Comparison of ENCODE assay signal across 10 cellular contexts in the genomic region with DNA sequence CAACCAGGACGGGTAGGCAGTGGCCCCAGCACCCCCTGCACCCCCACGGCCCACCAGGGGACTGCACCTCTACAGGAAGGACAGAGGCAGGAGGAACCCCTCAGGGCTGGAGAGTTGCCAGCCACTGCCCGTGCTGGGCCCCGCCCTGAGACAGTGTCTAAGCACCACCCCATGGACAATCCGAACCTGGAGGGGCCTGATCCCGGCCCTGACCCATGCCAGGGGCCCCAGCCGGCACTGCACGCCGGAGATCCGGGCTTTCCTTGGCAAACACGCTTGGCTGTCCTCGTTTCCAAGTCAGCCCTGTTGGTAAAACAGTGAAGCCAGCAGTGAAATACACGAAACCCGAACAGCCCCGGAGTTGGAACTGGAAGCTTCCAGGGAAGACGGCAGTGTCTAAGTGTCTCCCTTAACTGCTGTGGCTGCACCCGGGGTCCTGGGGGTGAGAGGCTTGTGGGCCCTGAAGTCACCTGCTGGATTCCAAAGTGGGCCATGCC. TPM values are rescaled to one million over a fixed set of nuclear protein-coding genes. Genes with fewer than 3 reads are reported as not detected.
DNase-seq lines count a peak whose midpoint lies in the region; ATAC-seq lines count a peak whose summit lies in the region.
"Had no signal": no experiment of that assay in that cellular context is flagged by ENCODE, and none has a peak within 500 bp of the region (broad histone marks: within the 10 kb centered on the region; RNA-seq: fewer than 3 reads in every experiment).

No MANE protein-coding gene starts in this region.

- H3K27ac Mint-ChIP-seq in T-helper 17 cell, result peak overlapping the region; percentile 61

- H3K36me3 Mint-ChIP-seq in T-helper 17 cell (ENCODE audit: low read depth), result peaks cover 6% of the 10 kb centered on the region

- no peak overlapping the region for H3K4me3 Mint-ChIP-seq in T-helper 17 cell

- no peaks in the 10 kb centered on the region for H3K27me3 Mint-ChIP-seq in T-helper 17 cell

- DNase-seq in AG20443 (ENCODE audit: low spot score), result peak; percentile 48
- DNase-seq in T-helper 17 cell, result no peak
- peak; percentile 60 for DNase-seq in cardiac septum (ENCODE audit: low spot score)
- peak in 6 of 10 donors; percentile 11 to 86 (median 50) for DNase-seq in posterior cingulate gyrus
- DNase-seq in NOMO-1 (lab: John Stamatoyannopoulos, UW; ENCODE audit: unreplicated experiment in 2 of 2), result no peak
- DNase-seq in activated CD4-positive, alpha-beta T cell treated with anti-CD3 and anti-CD28 coated beads, Interleukin-2, amount 50 U/mL, for 48 hours, result no peak
- DNase-seq in NCI-H524 (lab: John Stamatoyannopoulos, UW), result no peak
- DNase-seq: hippocampal formation, NCI-H446 treated with DMSO at 0.1 percent for 48 hours had no signal

- no peaks in the 10 kb centered on the region for H3K9me3 ChIP-seq in T-helper 17 cell (ENCODE audit: control insufficient read depth, low read length, poor library complexity, severe bottlenecking)

- intact Hi-C loops in cardiac septum (cut with DNase I) (no loop called here), posterior cingulate gyrus (cut with DNase I) (no loop called here)

- no peak for ATAC-seq in T-helper 17 cell
- no peak for ATAC-seq in HG02870 (IDR thresholded peaks at IDR 0.05; ENCODE audit: unreplicated experiment)

- H3K4me1 Mint-ChIP-seq in T-helper 17 cell, result peaks cover 50% of the 10 kb centered on the region

RNA-seq across cellular contexts. Expression of a gene that starts 31.1 kb away (rescaled TPM):
- total RNA-seq in T-helper 17 cell (100 to 1,000 TPM; 204 to 215 TPM), cardiac septum (9.7 TPM)

Comparison
In these comparisons a context has a peak if more than half of its experiments do, and no peak if none do; other contexts are left out.
1. DNase-seq: peak in AG20443 (single experiment), cardiac septum (single experiment) and posterior cingulate gyrus (6 of 10); none in T-helper 17 cell (0 of 3), NOMO-1 (0 of 2), activated CD4-positive, alpha-beta T cell treated with anti-CD3 and anti-CD28 coated beads, Interleukin-2, amount 50 U/mL, for 48 hours (0 of 2) and NCI-H524 (0 of 2).
2. RNA of a gene that starts 31.1 kb away (total RNA-seq): 204 to 215 TPM in T-helper 17 cell; 9.7 TPM in cardiac septum (single experiment); every median in the first group is over 10 times any median in the second.